ENCODE assay signal across 9 cellular contexts in genomic region chr18:54517521-54517920, GRCh38.
"Had no signal": no experiment of that assay in that cellular context is flagged by ENCODE, and none has a peak within 500 bp of the region (broad histone marks: within the 10 kb centered on the region; RNA-seq: fewer than 3 reads in every experiment).

No MANE protein-coding gene starts in this region.

- H3K4me1 Mint-ChIP-seq: IgD-negative memory B cell had no signal

- H3K4me2 ChIP-seq: KMS-11 had no signal

- H3K9me3 ChIP-seq: HAP-1 had no signal

- H3K27ac Mint-ChIP-seq: HFFc6 had no signal

- DNase-seq: H7, HFFc6, KBM-7 had no signal

- H3K4me1 ChIP-seq: HAP-1 had no signal

- H3K4me3 Mint-ChIP-seq: HFFc6, IgD-negative memory B cell had no signal

- ATAC-seq: HCT116, HepG2 had no signal

- H3K4me3 ChIP-seq: HAP-1 had no signal

- H3K27me3 Mint-ChIP-seq: IgD-negative memory B cell had no signal

- H3K36me3 ChIP-seq: HAP-1 had no signal

- H3K9me3 Mint-ChIP-seq: IgD-negative memory B cell had no signal

- H3K36me3 Mint-ChIP-seq: IgD-negative memory B cell had no signal

- H3K27ac ChIP-seq: HL-60, KMS-11 had no signal
